In the genomic region with DNA sequence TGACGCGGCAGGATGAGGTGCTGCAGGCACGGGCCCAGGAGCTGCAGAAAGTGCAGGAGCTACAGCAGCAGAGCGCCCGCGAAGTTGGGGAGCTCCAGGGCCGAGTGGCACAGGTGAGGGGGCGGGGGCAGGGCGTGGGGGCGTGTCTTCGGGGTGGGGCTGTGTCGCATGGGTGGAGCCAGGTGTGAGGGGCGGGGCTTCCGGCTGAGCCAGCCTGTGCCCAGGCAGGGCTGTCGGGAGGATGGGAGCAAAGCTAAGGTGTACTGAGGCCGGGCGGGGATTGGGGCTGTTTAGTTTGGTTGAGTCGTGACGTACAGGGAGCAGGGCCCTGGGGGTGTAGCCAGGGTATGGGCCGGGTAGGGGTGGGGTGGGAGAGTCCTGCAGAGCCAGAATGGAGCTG, we compare ENCODE assay signal across 1 cellular context.
TF ChIP-seq lines count a peak whose summit lies in the region.

No MANE protein-coding gene starts in this region.

TF ChIP-seq in GM23338, 12 proteins besides CTCF, POLR2A, EP300 and RAD21 (continued from another document):
- TF ChIP-seq, protein P1, sequence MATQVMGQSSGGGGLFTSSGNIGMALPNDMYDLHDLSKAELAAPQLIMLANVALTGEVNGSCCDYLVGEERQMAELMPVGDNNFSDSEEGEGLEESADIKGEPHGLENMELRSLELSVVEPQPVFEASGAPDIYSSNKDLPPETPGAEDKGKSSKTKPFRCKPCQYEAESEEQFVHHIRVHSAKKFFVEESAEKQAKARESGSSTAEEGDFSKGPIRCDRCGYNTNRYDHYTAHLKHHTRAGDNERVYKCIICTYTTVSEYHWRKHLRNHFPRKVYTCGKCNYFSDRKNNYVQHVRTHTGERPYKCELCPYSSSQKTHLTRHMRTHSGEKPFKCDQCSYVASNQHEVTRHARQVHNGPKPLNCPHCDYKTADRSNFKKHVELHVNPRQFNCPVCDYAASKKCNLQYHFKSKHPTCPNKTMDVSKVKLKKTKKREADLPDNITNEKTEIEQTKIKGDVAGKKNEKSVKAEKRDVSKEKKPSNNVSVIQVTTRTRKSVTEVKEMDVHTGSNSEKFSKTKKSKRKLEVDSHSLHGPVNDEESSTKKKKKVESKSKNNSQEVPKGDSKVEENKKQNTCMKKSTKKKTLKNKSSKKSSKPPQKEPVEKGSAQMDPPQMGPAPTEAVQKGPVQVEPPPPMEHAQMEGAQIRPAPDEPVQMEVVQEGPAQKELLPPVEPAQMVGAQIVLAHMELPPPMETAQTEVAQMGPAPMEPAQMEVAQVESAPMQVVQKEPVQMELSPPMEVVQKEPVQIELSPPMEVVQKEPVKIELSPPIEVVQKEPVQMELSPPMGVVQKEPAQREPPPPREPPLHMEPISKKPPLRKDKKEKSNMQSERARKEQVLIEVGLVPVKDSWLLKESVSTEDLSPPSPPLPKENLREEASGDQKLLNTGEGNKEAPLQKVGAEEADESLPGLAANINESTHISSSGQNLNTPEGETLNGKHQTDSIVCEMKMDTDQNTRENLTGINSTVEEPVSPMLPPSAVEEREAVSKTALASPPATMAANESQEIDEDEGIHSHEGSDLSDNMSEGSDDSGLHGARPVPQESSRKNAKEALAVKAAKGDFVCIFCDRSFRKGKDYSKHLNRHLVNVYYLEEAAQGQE (IDR thresholded peaks at IDR 0.05; ENCODE audit: unreplicated experiment) = no peak
- TF ChIP-seq ZNF331 (CRISPR knock-in tag; IDR thresholded peaks at IDR 0.05; ENCODE audit: low read depth) (no peak), EZH2 (IDR thresholded peaks at IDR 0.05; ENCODE audit: low read depth, unreplicated experiment) (no peak)
TF ChIP-seq in GM23338: peak in this region for 0.
